ENCODE assay signal across 17 cellular contexts in genomic region chr19:33397536-33398360, GRCh38. TPM values are rescaled to one million over a fixed set of nuclear protein-coding genes. Genes with fewer than 3 reads are reported as not detected.
DNase-seq lines count a peak whose midpoint lies in the region; ATAC-seq and TF ChIP-seq lines count a peak whose summit lies in the region.
"Had no signal": no experiment of that assay in that cellular context is flagged by ENCODE, and none has a peak within 500 bp of the region (broad histone marks: within the 10 kb centered on the region; RNA-seq: fewer than 3 reads in every experiment).

No MANE protein-coding gene starts in this region.

- no peaks in the 10 kb centered on the region for H3K36me3 ChIP-seq in endodermal cell (ENCODE audit: control insufficient read depth, insufficient read depth, low read length)
- H3K36me3 ChIP-seq: uterus had no signal

- ATAC-seq in HG02678 (IDR thresholded peaks at IDR 0.05; ENCODE audit: unreplicated experiment) (no peak), GM21447 (IDR thresholded peaks at IDR 0.05; ENCODE audit: unreplicated experiment) (no peak)

- H3K9me3 Mint-ChIP-seq in endodermal cell: no peaks in the 10 kb centered on the region
- H3K9me3 Mint-ChIP-seq: brain; CD4-positive, alpha-beta T cell had no signal

- WGBS in endodermal cell (ENCODE audit: insufficient coverage in 1 of 2, insufficient read length in 1 of 2), 2 experiments: 73 to 78% methylated on average over 8 to 15 of the region's 15 CpGs

- peaks cover 5% of the 10 kb centered on the region for H3K4me1 Mint-ChIP-seq in endodermal cell

- H3K9ac ChIP-seq in endodermal cell (ENCODE audit: extremely low read depth, low read length, poor library complexity, severe bottlenecking): no peak overlapping the region
- H3K9ac ChIP-seq: GM23248 had no signal

- H3K27me3 Mint-ChIP-seq in endodermal cell (ENCODE audit: insufficient read depth): no peaks in the 10 kb centered on the region
- H3K27me3 Mint-ChIP-seq: brain; CD4-positive, alpha-beta T cell had no signal

- no peaks in the 10 kb centered on the region for H3K9me3 ChIP-seq in endodermal cell (ENCODE audit: control insufficient read depth, low read length)
- H3K9me3 ChIP-seq: uterus had no signal

- no peak overlapping the region for H3K27ac ChIP-seq in endodermal cell (ENCODE audit: low read depth, low read length)
- H3K27ac ChIP-seq: GM23248, PC-9, uterus had no signal

- DNase-seq in AG20443 (ENCODE audit: low spot score) (peak; percentile 52), HT-29 (ENCODE audit: low spot score) (peak; percentile 37), endodermal cell (peak; percentile 80), mesenteric fat pad (ENCODE audit: low spot score) (peak; percentile 79), HCEC 1CT (no peak), NCI-H345 treated with DMSO at 0.1 percent for 48 hours (lab: John Stamatoyannopoulos, UW; ENCODE audit: unreplicated experiment) (no peak)
- DNase-seq: activated T-cell treated with anti-CD3 and anti-CD28 coated beads, Interleukin-2, amount 50 U/mL, for 48 hours; CD4-positive, alpha-beta T cell; GM23248; Kasumi-1; NCI-H2081 treated with DMSO at 0.1 percent for 48 hours; PC-9; small intestine had no signal

- H3K27me3 ChIP-seq in endodermal cell (ENCODE audit: control insufficient read depth, insufficient read depth, low read length, poor library complexity, severe bottlenecking): no peaks in the 10 kb centered on the region
- H3K27me3 ChIP-seq: uterus had no signal

- peaks cover 4% of the 10 kb centered on the region for H3K4me1 ChIP-seq in endodermal cell (ENCODE audit: control insufficient read depth, insufficient read depth, low read length)

- peak; percentile 71 for TF ChIP-seq CTCF in endodermal cell (conservative IDR thresholded peaks at IDR 0.05)

- peak overlapping the region; percentile 76 for H3K27ac Mint-ChIP-seq in endodermal cell
- H3K27ac Mint-ChIP-seq: CD4-positive, alpha-beta T cell had no signal

- H3K4me3 Mint-ChIP-seq in endodermal cell: no peak overlapping the region
- H3K4me3 Mint-ChIP-seq: brain; CD4-positive, alpha-beta T cell had no signal

- no peaks in the 10 kb centered on the region for H3K36me3 Mint-ChIP-seq in endodermal cell (ENCODE audit: low read depth)
- H3K36me3 Mint-ChIP-seq: brain had no signal

- H3K4me3 ChIP-seq in endodermal cell (ENCODE audit: low read length): no peak overlapping the region
- H3K4me3 ChIP-seq: GM23248, PC-9, uterus had no signal

RNA-seq across cellular contexts. Expression of gene CEBPG, which starts 24.2 kb away (rescaled TPM):
- total RNA-seq in HT-29 (2014; rRNA removed; shearing (Covaris generic)): 35.9 and 37.4 TPM in 2 replicates
- total RNA-seq in endodermal cell (10 to 100 TPM; 31.9 to 33.8 TPM), mesenteric fat pad (33.0 TPM)
- 31.9 TPM for polyA plus RNA-seq in endodermal cell (2013, experiment 1 of 2)
- 27.5 TPM for polyA plus RNA-seq in endodermal cell (2013, experiment 2 of 2)

Comparison
In these comparisons a context has a peak if more than half of its experiments do, and no peak if none do; other contexts are left out.
1. DNase-seq: peak in AG20443 (single experiment), HT-29 (single experiment), endodermal cell (single experiment) and mesenteric fat pad (single experiment); none in HCEC 1CT (single experiment) and NCI-H345 treated with DMSO at 0.1 percent for 48 hours (single experiment).